9 cellular contexts compared by ENCODE assay signal in genomic region chr10:61140765-61141392, GRCh38.
DNase-seq lines count a peak whose midpoint lies in the region; ATAC-seq and TF ChIP-seq lines count a peak whose summit lies in the region.
"Had no signal": no experiment of that assay in that cellular context is flagged by ENCODE, and none has a peak within 500 bp of the region (broad histone marks: within the 10 kb centered on the region; RNA-seq: fewer than 3 reads in every experiment).

No MANE protein-coding gene starts in this region.

- H3K27me3 ChIP-seq in lower lobe of right lung (ENCODE audit: low read depth) = no peaks in the 10 kb centered on the region
- H3K27me3 ChIP-seq: BLaER1 treated with 17β-estradiol and CSF1 and Interleukin-3, amounts not matched to agents 10 nM and 100 nM had no signal

- peak; percentile 61 for ATAC-seq in HG03342 (IDR thresholded peaks at IDR 0.05; ENCODE audit: unreplicated experiment)
- peak; percentile 61 to 62 for ATAC-seq in lower lobe of right lung
- ATAC-seq in GM18502 (IDR thresholded peaks at IDR 0.05; ENCODE audit: poor library complexity, unreplicated experiment) = no peak

- H3K4me1 ChIP-seq in lower lobe of right lung = peaks cover 3% of the 10 kb centered on the region
- H3K4me1 ChIP-seq: BLaER1 treated with 17β-estradiol and CSF1 and Interleukin-3, amounts not matched to agents 10 nM and 100 nM had no signal

- peak; percentile 64 for TF ChIP-seq CTCF in lower lobe of right lung (IDR thresholded peaks at IDR 0.05)

- H3K4me3 ChIP-seq in lower lobe of right lung = no peak overlapping the region
- H3K4me3 ChIP-seq: BLaER1 treated with 17β-estradiol and CSF1 and Interleukin-3, amounts not matched to agents 10 nM and 100 nM had no signal

- intact Hi-C loops in lower lobe of right lung (cut with DNase I) = no loop called here

- no peak overlapping the region for H3K27ac ChIP-seq in lower lobe of right lung
- H3K27ac ChIP-seq: BLaER1 treated with 17β-estradiol and CSF1 and Interleukin-3, amounts not matched to agents 10 nM and 100 nM had no signal

- DNase-seq in NCI-H2107 treated with DMSO at 0.1 percent for 48 hours (lab: John Stamatoyannopoulos, UW; ENCODE audit: unreplicated experiment) (peak; percentile 0), NCI-H2107 (lab: John Stamatoyannopoulos, UW) (no peak), NCI-H748 (lab: John Stamatoyannopoulos, UW; ENCODE audit: unreplicated experiment) (peak; percentile 68), dermis microvascular lymphatic vessel endothelial cell (ENCODE audit: low read depth in 2 of 2) (peak; percentile 76), lower lobe of right lung (no peak), COLO668 (lab: John Stamatoyannopoulos, UW; ENCODE audit: unreplicated experiment) (no peak)

- no peaks in the 10 kb centered on the region for H3K9me3 ChIP-seq in lower lobe of right lung

- H3K36me3 ChIP-seq in lower lobe of right lung = no peaks in the 10 kb centered on the region
- H3K36me3 ChIP-seq: BLaER1 treated with 17β-estradiol and CSF1 and Interleukin-3, amounts not matched to agents 10 nM and 100 nM had no signal

Comparison
In these comparisons a context has a peak if more than half of its experiments do, and no peak if none do; other contexts are left out.
1. DNase-seq: peak in NCI-H2107 treated with DMSO at 0.1 percent for 48 hours (single experiment), NCI-H748 (single experiment) and dermis microvascular lymphatic vessel endothelial cell (2 of 2); none in NCI-H2107 (single experiment), lower lobe of right lung (single experiment) and COLO668 (single experiment).